Comparison of ENCODE assay signal across 17 cellular contexts in the genomic region with DNA sequence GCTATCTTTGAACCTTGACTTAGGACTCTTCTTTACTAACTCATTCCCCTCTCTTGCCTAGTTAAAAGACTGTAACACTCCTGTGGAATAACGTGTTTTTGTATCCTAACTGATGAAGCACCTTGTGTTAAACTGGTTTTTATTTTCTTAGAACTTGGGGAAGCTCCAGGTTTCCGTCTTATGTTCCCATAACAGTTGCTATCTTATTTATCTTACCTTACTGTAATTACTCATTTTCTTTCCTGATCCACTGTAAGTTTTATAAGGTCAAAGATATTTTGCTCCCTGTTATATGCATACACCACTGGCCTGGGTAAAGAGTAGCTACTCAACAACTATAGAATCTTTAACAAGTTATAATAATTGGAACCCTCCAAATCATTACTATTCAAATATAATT. TPM values are rescaled to one million over a fixed set of nuclear protein-coding genes. Genes with fewer than 3 reads are reported as not detected.
A peak's percentile ranks its signal among the peaks of the same experiment; 100 is the strongest.
DNase-seq lines count a peak whose midpoint lies in the region; ATAC-seq and TF ChIP-seq lines count a peak whose summit lies in the region.
"Had no signal": no experiment of that assay in that cellular context is flagged by ENCODE, and none has a peak within 500 bp of the region (broad histone marks: within the 10 kb centered on the region; RNA-seq: fewer than 3 reads in every experiment).

No MANE protein-coding gene starts in this region.

- H3K9me3 ChIP-seq in mucosa of descending colon: no peaks in the 10 kb centered on the region

- no peaks in the 10 kb centered on the region for H3K27me3 Mint-ChIP-seq in natural killer cell (ENCODE audit: low read depth in 2 of 2)
- no peaks in the 10 kb centered on the region for H3K27me3 Mint-ChIP-seq in natural killer cell treated with Interleukin-12 subunit alpha and Interleukin-12 subunit beta and Interleukin-15 and Interleukin-18, amount 100 ng/mL, for 72 hours
- H3K27me3 Mint-ChIP-seq: B cell; CD4-positive, alpha-beta T cell; CD8-positive, alpha-beta memory T cell had no signal

- intact Hi-C loops in natural killer cell (cut with micrococcal nuclease): no loop called here
- intact Hi-C loops in dorsolateral prefrontal cortex (cut with DNase I): loop anchor here (5.0 kb wide), 2 partner anchors 67 to 87 kb away; a partner anchor contains a TSS
- intact Hi-C loops in mucosa of descending colon (cut with DNase I, micrococcal nuclease): no loop called here

- peak overlapping the region in 41 of 59 donors; percentile 3 to 98 (median 95) for H3K27ac ChIP-seq in dorsolateral prefrontal cortex
- H3K27ac ChIP-seq: 22Rv1, BLaER1 had no signal

- H3K27ac Mint-ChIP-seq in natural killer cell: peak overlapping the region; percentile 9 to 83
- H3K27ac Mint-ChIP-seq in natural killer cell treated with Interleukin-12 subunit alpha and Interleukin-12 subunit beta and Interleukin-15 and Interleukin-18, amount 100 ng/mL, for 72 hours: peak overlapping the region in 1 of 2 donors; percentile 11
- H3K27ac Mint-ChIP-seq: B cell; CD14-positive monocyte; CD4-positive, alpha-beta T cell had no signal

- H3K36me3 Mint-ChIP-seq in natural killer cell: no peaks in the 10 kb centered on the region
- H3K36me3 Mint-ChIP-seq in natural killer cell treated with Interleukin-12 subunit alpha and Interleukin-12 subunit beta and Interleukin-15 and Interleukin-18, amount 100 ng/mL, for 72 hours: peaks cover 4% of the 10 kb centered on the region

- ATAC-seq in natural killer cell (no peak), mucosa of descending colon (peak; percentile 48), GM21576 (IDR thresholded peaks at IDR 0.05; ENCODE audit: unreplicated experiment) (no peak)
- no peak for ATAC-seq in natural killer cell treated with Interleukin-12 subunit alpha and Interleukin-12 subunit beta and Interleukin-15 and Interleukin-18, amount 100 ng/mL, for 72 hours

- peak overlapping the region in 7 of 59 donors; percentile 2 to 67 (median 9) for H3K4me3 ChIP-seq in dorsolateral prefrontal cortex
- H3K4me3 ChIP-seq in mucosa of descending colon: no peak overlapping the region
- H3K4me3 ChIP-seq: BLaER1 had no signal

- H3K4me1 ChIP-seq in mucosa of descending colon (ENCODE audit: low read depth): peaks cover 15% of the 10 kb centered on the region

- TF ChIP-seq CTCF in natural killer cell (IDR thresholded peaks at IDR 0.05): no peak
- no peak for TF ChIP-seq CTCF in dorsolateral prefrontal cortex (IDR thresholded peaks at IDR 0.05 in 54 of 56, conservative IDR thresholded peaks at IDR 0.05 in 2 of 56; ENCODE audit: low read depth in 1 of 56, partially characterized antibody in 56 of 56)
- TF ChIP-seq CTCF in mucosa of descending colon (IDR thresholded peaks at IDR 0.05): no peak

- H3K27me3 ChIP-seq in dorsolateral prefrontal cortex: no peaks in the 10 kb centered on the region
- H3K27me3 ChIP-seq: BLaER1 had no signal

- no peak for DNase-seq in natural killer cell
- DNase-seq in natural killer cell treated with Interleukin-12 subunit alpha and Interleukin-12 subunit beta and Interleukin-15 and Interleukin-18, amount 100 ng/mL, for 72 hours (ENCODE audit: low spot score): no peak
- no peak for DNase-seq in dorsolateral prefrontal cortex
- no peak for DNase-seq in mucosa of descending colon
- no peak for DNase-seq in stimulated activated naive CD4-positive, alpha-beta T cell treated with Interleukin-2 at 50 U/mL for 16 hours (lab: John Stamatoyannopoulos, UW)
- DNase-seq: CD4-positive, alpha-beta T cell; CD8-positive, alpha-beta memory T cell; DMS53; DMS79 treated with DMSO at 0.1 percent for 48 hours; GF-D8; H7; HCEC 1CT had no signal

- H3K4me3 Mint-ChIP-seq in natural killer cell: no peak overlapping the region
- no peak overlapping the region for H3K4me3 Mint-ChIP-seq in natural killer cell treated with Interleukin-12 subunit alpha and Interleukin-12 subunit beta and Interleukin-15 and Interleukin-18, amount 100 ng/mL, for 72 hours
- H3K4me3 Mint-ChIP-seq: B cell; CD14-positive monocyte; CD4-positive, alpha-beta T cell; CD8-positive, alpha-beta memory T cell had no signal

- no peaks in the 10 kb centered on the region for H3K9me3 Mint-ChIP-seq in natural killer cell
- H3K9me3 Mint-ChIP-seq in natural killer cell treated with Interleukin-12 subunit alpha and Interleukin-12 subunit beta and Interleukin-15 and Interleukin-18, amount 100 ng/mL, for 72 hours: no peaks in the 10 kb centered on the region

- no peaks in the 10 kb centered on the region for H3K36me3 ChIP-seq in mucosa of descending colon (ENCODE audit: low read depth)
- H3K36me3 ChIP-seq: BLaER1 had no signal

- H3K4me1 Mint-ChIP-seq in natural killer cell: peaks cover 15 to 31% of the 10 kb centered on the region in 2 donors
- peaks cover 14 to 19% of the 10 kb centered on the region in 2 donors for H3K4me1 Mint-ChIP-seq in natural killer cell treated with Interleukin-12 subunit alpha and Interleukin-12 subunit beta and Interleukin-15 and Interleukin-18, amount 100 ng/mL, for 72 hours (ENCODE audit: low read depth in 2 of 2)
- H3K4me1 Mint-ChIP-seq: CD14-positive monocyte had no signal

RNA-seq across cellular contexts. Expression of a gene that starts 43.1 kb away (rescaled TPM):
- total RNA-seq in natural killer cell: 100 to 1,000 TPM; 573 to 679 (median 647) TPM
- total RNA-seq in natural killer cell treated with Interleukin-12 subunit alpha and Interleukin-12 subunit beta and Interleukin-15 and Interleukin-18, amount 100 ng/mL, for 72 hours: 100 to 1,000 TPM; 647 to 909 TPM
- total RNA-seq in dorsolateral prefrontal cortex: 100 to 1,000 TPM; 222 to 435 (median 286) TPM
- 100 to 1,000 TPM; 627 to 944 (median 705) TPM for total RNA-seq in mucosa of descending colon

Comparison
In these comparisons a context has a peak if more than half of its experiments do, and no peak if none do; other contexts are left out.
1. intact Hi-C loops: an anchor here in dorsolateral prefrontal cortex (5.0 kb wide); none called in natural killer cell and mucosa of descending colon.